ENCODE assay signal across 23 cellular contexts in genomic region chr5:34013547-34013946, GRCh38. TPM values are rescaled to one million over a fixed set of nuclear protein-coding genes. Genes with fewer than 3 reads are reported as not detected.
DNase-seq lines count a peak whose midpoint lies in the region; ATAC-seq and TF ChIP-seq lines count a peak whose summit lies in the region.
"Had no signal": no experiment of that assay in that cellular context is flagged by ENCODE, and none has a peak within 500 bp of the region (broad histone marks: within the 10 kb centered on the region; RNA-seq: fewer than 3 reads in every experiment).

No MANE protein-coding gene starts in this region.

- DNase-seq in NCI-H82 (lab: John Stamatoyannopoulos, UW) (peak; percentile 24), NCI-H82 treated with DMSO at 0.1 percent for 48 hours (lab: John Stamatoyannopoulos, UW; ENCODE audit: unreplicated experiment) (no peak), HT1080 (ENCODE audit: low read depth) (peak; percentile 10), epithelial cell of esophagus (ENCODE audit: low read depth) (peak; percentile 59)
- DNase-seq: AML-193; BE2C; CD4-positive, alpha-beta T cell; CD8-positive, alpha-beta memory T cell; DMS 273 treated with DMSO at 0.1 percent for 48 hours; DMS79; EL; GDM1; H7; HCEC 1CT had no signal

- no peak for TF ChIP-seq CTCF in epithelial cell of esophagus (IDR thresholded peaks at IDR 0.05; ENCODE audit: insufficient read depth, low read depth, low read length, missing control alignments)

- ATAC-seq in esophagus mucosa (peak; percentile 82), HG03521 (IDR thresholded peaks at IDR 0.05; ENCODE audit: unreplicated experiment) (no peak), HG03354 (IDR thresholded peaks at IDR 0.05; ENCODE audit: poor library complexity, severe bottlenecking, unreplicated experiment) (no peak)
- ATAC-seq: GM12878 had no signal

- no peak overlapping the region for H3K4me3 ChIP-seq in epithelial cell of esophagus (ENCODE audit: low read length)
- H3K4me3 ChIP-seq: BLaER1 treated with 17β-estradiol and CSF1 and Interleukin-3, amounts not matched to agents 10 nM and 100 nM; GM12878; GM23248 had no signal

RNA-seq across cellular contexts. Expression of gene AMACR, which starts 5.7 kb away (rescaled TPM):
- 10.6 and 12.8 TPM in 2 replicates for total RNA-seq in HT1080 (2014; rRNA removed; shearing (Covaris generic))
- polyA plus RNA-seq in HT1080 (2015; cell fraction: cytosol; rRNA removed), result 10.9 and 11.1 TPM in 2 replicates
- polyA plus RNA-seq in HT1080 (2015; cell fraction: nucleus; rRNA removed), result 8.2 and 10.5 TPM in 2 replicates
- total RNA-seq in esophagus mucosa, result 13.5 TPM

RNA-seq across cellular contexts. Expression of gene SLC45A2, which starts 29.1 kb away (rescaled TPM):
- total RNA-seq in HT1080 (2014; rRNA removed; shearing (Covaris generic)), result not detected in 2 replicates
- not detected in 2 replicates for polyA plus RNA-seq in HT1080 (2015; cell fraction: cytosol; rRNA removed)
- polyA plus RNA-seq in HT1080 (2015; cell fraction: nucleus; rRNA removed), result not detected in 2 replicates
- not detected for total RNA-seq in esophagus mucosa
- total RNA-seq: CD4-positive, alpha-beta T cell; CD8-positive, alpha-beta memory T cell; GM23248; H1 had no signal
- polyA plus RNA-seq: AG04450; CD14-positive monocyte; CD8-positive, alpha-beta memory T cell; GM23248 had no signal

RNA-seq across cellular contexts. Expression of gene C1QTNF3, which starts 29.5 kb away (rescaled TPM):
- 0.21 TPM in 1 of 2 replicates, not detected in the other for total RNA-seq in HT1080 (2014; rRNA removed; shearing (Covaris generic))
- 0.17 and 0.29 TPM in 2 replicates for polyA plus RNA-seq in HT1080 (2015; cell fraction: cytosol; rRNA removed)
- 1.7 and 2.5 TPM in 2 replicates for polyA plus RNA-seq in HT1080 (2015; cell fraction: nucleus; rRNA removed)
- total RNA-seq in esophagus mucosa, result 1.2 TPM
- polyA plus RNA-seq: CD14-positive monocyte had no signal
